ENCODE assay signal across 8 cellular contexts in the genomic region with DNA sequence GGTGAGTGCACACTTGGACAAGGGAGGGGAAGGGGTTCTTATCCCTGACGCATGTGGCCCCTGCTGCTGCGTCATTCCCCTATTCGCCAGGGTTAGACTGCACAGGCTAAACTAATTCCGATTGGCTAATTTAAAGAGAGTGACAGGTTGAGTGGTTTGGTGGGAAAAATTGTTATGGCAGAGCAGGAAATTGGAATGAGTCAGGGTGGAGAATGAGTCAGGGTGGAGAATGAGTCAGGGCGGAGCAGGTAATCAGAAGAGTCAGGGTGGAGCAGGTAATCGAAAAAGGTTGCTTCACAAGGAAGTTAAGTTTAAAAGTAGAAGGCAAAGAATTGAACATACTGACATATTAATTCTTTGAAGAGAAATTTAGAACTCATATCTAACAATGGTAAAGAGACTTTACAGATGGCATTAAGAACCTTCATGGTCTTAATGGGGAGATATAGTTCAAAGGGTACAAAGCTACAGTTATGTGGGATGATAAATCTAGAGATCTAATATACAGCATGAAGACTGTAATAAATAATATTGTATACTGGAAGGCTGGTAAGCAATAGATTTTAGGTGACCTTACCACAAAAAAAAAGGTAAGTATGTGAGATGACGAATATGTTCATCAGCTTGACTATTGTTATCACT.
A peak's percentile ranks its signal among the peaks of the same experiment; 100 is the strongest.
DNase-seq lines count a peak whose midpoint lies in the region; FAIRE-seq and TF ChIP-seq lines count a peak whose summit lies in the region.
"Not testable (repeated sequence)": the region's sequence is repeated elsewhere in the genome, so short reads cannot be mapped to it uniquely, and the experiment has no call there.

No MANE protein-coding gene starts in this region.

- H3K79me2 ChIP-seq in astrocyte (ENCODE audit: insufficient read depth, low read length); endothelial cell of umbilical vein (ENCODE audit: control insufficient read depth, insufficient read depth, low read length): not testable (repeated sequence)

- not testable (repeated sequence) for H3K4me3 ChIP-seq in astrocyte (ENCODE audit: insufficient read depth, low read depth, low read length); endothelial cell of umbilical vein (replicated peaks in 1 of 3; ENCODE audit: insufficient read depth in 1 of 3, low read depth in 1 of 3, low read length in 3 of 3)

- dilution Hi-C loops in endothelial cell of umbilical vein (cut with MboI; ENCODE audit: extremely low pct_ligation_motif_present, low sequenced_read_pairs), result not testable (repeated sequence)

- not testable (repeated sequence) for H3K9me3 Mint-ChIP-seq in astrocyte (ENCODE audit: unreplicated experiment)

- POLR2A ChIA-PET in endothelial cell of umbilical vein (lab: Charles Lee), result not testable (repeated sequence)

- DNase-seq in ACHN (peak; percentile 55), HCEC 1CT (peak; percentile 9), LHCN-M2 (ENCODE audit: low read depth) (peak; percentile 24), T1000 (lab: John Stamatoyannopoulos, UW) (peak; percentile 2), astrocyte (ENCODE audit: low read depth) (peak; percentile 20), kidney glomerular epithelial cell (lab: John Stamatoyannopoulos, UW) (peak; percentile 35)
- not testable (repeated sequence) for DNase-seq in endothelial cell of umbilical vein (ENCODE audit: low read depth, low spot score)
- DNase-seq in stimulated activated CD4-positive, alpha-beta T cell treated with anti-CD3 and anti-CD28 coated beads, Interleukin-15, amount 100 ng/mL, for 48 hours (ENCODE audit: low read depth in 2 of 2), result peak; percentile 1 to 9

- H3K27ac ChIP-seq in astrocyte (ENCODE audit: low read depth, low read length); endothelial cell of umbilical vein (ENCODE audit: insufficient read depth, low read depth, low read length): not testable (repeated sequence)

- not testable (repeated sequence) for BruUV-seq in endothelial cell of umbilical vein (replicated peaks; lab: Mats Ljungman, UMichigan)

- H3K9ac ChIP-seq in astrocyte (ENCODE audit: low read length); endothelial cell of umbilical vein (replicated peaks; ENCODE audit: extremely low read depth, insufficient read depth, low read length): not testable (repeated sequence)

- H3K36me3 Mint-ChIP-seq in astrocyte (ENCODE audit: low read depth, unreplicated experiment), result not testable (repeated sequence)

- not testable (repeated sequence) for H3K9me3 ChIP-seq in astrocyte (ENCODE audit: insufficient read depth, low read depth, low read length); endothelial cell of umbilical vein (replicated peaks; ENCODE audit: control insufficient read depth, insufficient read depth, low read length)

- H3K4me3 Mint-ChIP-seq in astrocyte (ENCODE audit: unreplicated experiment), result not testable (repeated sequence)

- H3K27ac Mint-ChIP-seq in astrocyte (ENCODE audit: unreplicated experiment), result not testable (repeated sequence)

- not testable (repeated sequence) for TF ChIP-seq CTCF in astrocyte (IDR thresholded peaks at IDR 0.05; ENCODE audit: insufficient read depth, low read depth, low read length); endothelial cell of umbilical vein (IDR thresholded peaks at IDR 0.05; ENCODE audit: extremely low read depth in 1 of 2, insufficient read depth in 1 of 2, low read depth in 1 of 2, low read length in 2 of 2)

- not testable (repeated sequence) for H3K27me3 ChIP-seq in astrocyte (ENCODE audit: insufficient read depth, low read length); endothelial cell of umbilical vein (ENCODE audit: control insufficient read depth in 2 of 2, insufficient read depth in 2 of 2, low read length in 2 of 2)

- intact Hi-C loops in endothelial cell of umbilical vein (cut with micrococcal nuclease), result not testable (repeated sequence)

- not testable (repeated sequence) for H3K4me2 ChIP-seq in astrocyte (ENCODE audit: low read length); endothelial cell of umbilical vein (ENCODE audit: insufficient read depth, low read length)

- not testable (repeated sequence) for H3K4me1 ChIP-seq in astrocyte (ENCODE audit: insufficient read depth, low read length); endothelial cell of umbilical vein (ENCODE audit: control insufficient read depth, extremely low read depth, insufficient read depth, low read length)

- not testable (repeated sequence) for TF ChIP-seq POLR2A in endothelial cell of umbilical vein (IDR thresholded peaks at IDR 0.05; ENCODE audit: low read depth, low read length)

- not testable (repeated sequence) for H3K36me3 ChIP-seq in astrocyte (ENCODE audit: insufficient read depth, low read length); endothelial cell of umbilical vein (ENCODE audit: control insufficient read depth in 2 of 2, extremely low read depth in 1 of 2, insufficient read depth in 2 of 2, low read length in 2 of 2)

- not testable (repeated sequence) for H4K20me1 ChIP-seq in astrocyte (ENCODE audit: insufficient read depth, low read length); endothelial cell of umbilical vein (replicated peaks; ENCODE audit: control insufficient read depth, extremely low read depth, insufficient read depth, low read length)

- H3K9me1 ChIP-seq in endothelial cell of umbilical vein (replicated peaks; ENCODE audit: control insufficient read depth, extremely low read depth, insufficient read depth, low read length), result not testable (repeated sequence)

- FAIRE-seq in astrocyte (lab: Jason Lieb, UNC); endothelial cell of umbilical vein (lab: Jason Lieb, UNC): not testable (repeated sequence)

- H3K27me3 Mint-ChIP-seq in astrocyte (ENCODE audit: low read depth, unreplicated experiment), result not testable (repeated sequence)

- in situ Hi-C loops in ACHN (cut with HindIII; ENCODE audit: low pct_ligation_motif_present, low pct_unique_long_range_greater_than_20kb, low sequenced_read_pairs), result not testable (repeated sequence)

- not testable (repeated sequence) for H3K4me1 Mint-ChIP-seq in astrocyte (ENCODE audit: low read depth, unreplicated experiment)

- H2AFZ ChIP-seq in astrocyte (ENCODE audit: low read depth, low read length); endothelial cell of umbilical vein (ENCODE audit: low read depth, low read length): not testable (repeated sequence)

- CTCF ChIA-PET in endothelial cell of umbilical vein (lab: Charles Lee), result not testable (repeated sequence)

TF ChIP-seq in endothelial cell of umbilical vein, 7 proteins besides CTCF, POLR2A, EP300 and RAD21:
- peak; percentile 40 for TF ChIP-seq FOS (IDR thresholded peaks at IDR 0.05; ENCODE audit: borderline replicate concordance, insufficient read depth, low read length)
